Comparison of ENCODE assay signal across 17 cellular contexts in the genomic region with DNA sequence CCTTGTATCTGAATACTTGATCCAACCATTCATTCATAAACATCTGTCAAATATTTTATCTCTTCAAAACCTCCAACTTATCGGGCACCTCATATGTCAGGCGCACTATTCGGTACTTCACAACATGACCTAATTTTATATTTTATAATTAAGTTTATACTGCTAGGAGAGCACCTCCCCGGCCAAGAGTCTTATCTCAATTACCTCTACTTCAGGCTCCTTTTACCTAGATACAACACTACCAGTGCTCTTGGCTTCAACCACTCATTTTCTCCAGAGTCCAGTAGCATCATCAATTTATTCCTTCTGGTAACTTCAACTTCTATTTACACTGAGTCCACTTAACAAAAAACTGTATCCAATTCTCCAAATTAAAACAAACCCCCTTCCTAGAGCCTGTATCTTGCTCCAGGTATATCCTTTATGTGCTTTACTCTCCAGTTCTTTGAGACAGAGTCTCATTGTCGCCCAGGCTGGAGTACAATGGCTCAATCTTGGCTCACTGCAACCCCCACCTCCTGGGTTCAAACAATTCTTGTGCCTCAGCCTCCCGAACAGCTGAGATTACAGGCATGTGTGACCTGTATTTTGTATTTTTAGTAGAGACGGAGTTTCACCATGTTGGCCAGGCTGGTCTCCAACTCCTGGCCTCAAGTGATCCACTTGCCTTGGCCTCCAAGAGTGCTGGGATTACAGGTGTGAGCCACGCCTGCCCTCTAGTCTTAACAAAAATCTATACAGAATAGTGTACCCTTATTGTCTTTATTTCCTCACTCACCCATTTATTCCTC. TPM values are rescaled to one million over a fixed set of nuclear protein-coding genes. Genes with fewer than 3 reads are reported as not detected.
A peak's percentile ranks its signal among the peaks of the same experiment; 100 is the strongest.
DNase-seq lines count a peak whose midpoint lies in the region; ATAC-seq and TF ChIP-seq lines count a peak whose summit lies in the region.
"Had no signal": no experiment of that assay in that cellular context is flagged by ENCODE, and none has a peak within 500 bp of the region (broad histone marks: within the 10 kb centered on the region; RNA-seq: fewer than 3 reads in every experiment).

No MANE protein-coding gene starts in this region.

- WGBS in trophoblast cell (ENCODE audit: extremely low coverage, insufficient coverage, insufficient read length), result no CpG with 5 or more reads among the region's 8 CpGs

- no peak overlapping the region for H3K18ac ChIP-seq in trophoblast cell (ENCODE audit: low read length)

- peak overlapping the region in 4 of 7 donors; percentile 0 to 57 (median 34) for H3K27ac Mint-ChIP-seq in CD4-positive, alpha-beta memory T cell
- peak overlapping the region; percentile 62 to 76 for H3K27ac Mint-ChIP-seq in effector memory CD8-positive, alpha-beta T cell

- POLR2A ChIA-PET in CD4-positive, alpha-beta memory T cell (lab: Charles Lee; ENCODE audit: partially characterized antibody), result no interaction called here

- DNase-seq in Right ventricle myocardium superior (no peak), right atrium auricular region (ENCODE audit: low spot score) (no peak), trophoblast cell (no peak), NCI-H128 (lab: John Stamatoyannopoulos, UW; ENCODE audit: unreplicated experiment) (no peak), SIG-M5 treated with dmso at 0.1 percent for 504 hours (lab: John Stamatoyannopoulos, UW; ENCODE audit: unreplicated experiment) (no peak), cerebellum (ENCODE audit: low spot score) (no peak)
- DNase-seq in CD4-positive, alpha-beta memory T cell, result no peak
- no peak for DNase-seq in effector memory CD8-positive, alpha-beta T cell
- DNase-seq: BE2C; GOT3; KG1; NCI-H1105 treated with DMSO at 0.1 percent for 48 hours; NCI-H1694 treated with DMSO at 0.1 percent for 48 hours; NCI-H510A; NCI-H748 treated with DMSO at 0.1 percent for 48 hours; NK-92 treated with Interleukin-12 subunit alpha and Interleukin-12 subunit beta, amount 100 ng/mL, for 24 hours; SHP77 had no signal

- H3K23ac ChIP-seq in trophoblast cell (ENCODE audit: low read length), result no peak overlapping the region

- H3K9me3 ChIP-seq in right atrium auricular region (no peaks in the 10 kb centered on the region), trophoblast cell (ENCODE audit: insufficient read depth, low read depth, low read length) (no peaks in the 10 kb centered on the region)
- no peaks in the 10 kb centered on the region for H3K9me3 ChIP-seq in CD4-positive, alpha-beta memory T cell (ENCODE audit: control insufficient read depth in 1 of 2, low read length in 2 of 2)
- H3K9me3 ChIP-seq: BE2C had no signal

- no peak for TF ChIP-seq CTCF in right atrium auricular region (IDR thresholded peaks at IDR 0.05)

- H2AK5ac ChIP-seq in trophoblast cell (ENCODE audit: low read length), result no peak overlapping the region

- H3K4me3 Mint-ChIP-seq in CD4-positive, alpha-beta memory T cell, result peak overlapping the region in 1 of 8 donors; percentile 24
- no peak overlapping the region for H3K4me3 Mint-ChIP-seq in effector memory CD8-positive, alpha-beta T cell

- H3K79me2 ChIP-seq in trophoblast cell (ENCODE audit: control insufficient read depth, insufficient read depth, low read length, poor library complexity), result peaks cover 19% of the 10 kb centered on the region

- no peak overlapping the region for H4K8ac ChIP-seq in trophoblast cell (ENCODE audit: low read depth, low read length)

- no peak overlapping the region for H4K91ac ChIP-seq in trophoblast cell (ENCODE audit: low read depth, low read length)

- H3K4me1 Mint-ChIP-seq in CD4-positive, alpha-beta memory T cell, result peaks cover 36 to 61% (median 51%) of the 10 kb centered on the region in 4 donors
- peaks cover 32 to 65% of the 10 kb centered on the region in 2 donors for H3K4me1 Mint-ChIP-seq in effector memory CD8-positive, alpha-beta T cell (ENCODE audit: low read depth in 2 of 2)

- H3K27me3 ChIP-seq in right atrium auricular region (no peaks in the 10 kb centered on the region), trophoblast cell (ENCODE audit: insufficient read depth, low read length) (no peaks in the 10 kb centered on the region)
- H3K27me3 ChIP-seq in CD4-positive, alpha-beta memory T cell (ENCODE audit: insufficient read depth, low read length), result no peaks in the 10 kb centered on the region
- H3K27me3 ChIP-seq: BE2C had no signal

- no peak overlapping the region for H3K9ac ChIP-seq in trophoblast cell (ENCODE audit: low read length)

- H3K27ac ChIP-seq in right atrium auricular region (no peak overlapping the region), trophoblast cell (ENCODE audit: low read depth, low read length) (no peak overlapping the region)
- H3K27ac ChIP-seq in CD4-positive, alpha-beta memory T cell (ENCODE audit: low read depth, low read length), result no peak overlapping the region

- no peaks in the 10 kb centered on the region for H3K36me3 ChIP-seq in right atrium auricular region
- H3K36me3 ChIP-seq in CD4-positive, alpha-beta memory T cell (ENCODE audit: insufficient read depth, low read length), result no peaks in the 10 kb centered on the region
- peaks cover 1 to 8% of the 10 kb centered on the region in 2 experiments for H3K36me3 ChIP-seq in trophoblast cell (ENCODE audit: control insufficient read depth in 1 of 2, insufficient read depth in 2 of 2, low read length in 2 of 2)
- H3K36me3 ChIP-seq: BE2C had no signal

- H4K12ac ChIP-seq in trophoblast cell (ENCODE audit: low read depth, low read length), result no peak overlapping the region

- no peak overlapping the region for H3K14ac ChIP-seq in trophoblast cell (ENCODE audit: low read length)

- H2BK120ac ChIP-seq in trophoblast cell (ENCODE audit: insufficient read depth, low read length, poor library complexity), result no peak overlapping the region

- intact Hi-C loops in Right ventricle myocardium superior (cut with DNase I), result no loop called here
- intact Hi-C loops in CD4-positive, alpha-beta memory T cell (cut with micrococcal nuclease), result no loop called here

- peak overlapping the region; percentile 67 for H3K4ac ChIP-seq in trophoblast cell (ENCODE audit: low read depth, low read length)

- no peak overlapping the region for H2AFZ ChIP-seq in trophoblast cell (ENCODE audit: insufficient read depth, low read length, poor library complexity)

- no peaks in the 10 kb centered on the region for H3K27me3 Mint-ChIP-seq in CD4-positive, alpha-beta memory T cell
- H3K27me3 Mint-ChIP-seq in effector memory CD8-positive, alpha-beta T cell, result no peaks in the 10 kb centered on the region

- CTCF ChIA-PET in CD4-positive, alpha-beta memory T cell (lab: Charles Lee; ENCODE audit: partially characterized antibody), result no interaction called here

- no peak overlapping the region for H2BK5ac ChIP-seq in trophoblast cell (ENCODE audit: low read depth, low read length, poor library complexity)

- peak; percentile 49 for ATAC-seq in Right ventricle myocardium superior (ENCODE audit: poor library complexity)
- ATAC-seq in effector memory CD8-positive, alpha-beta T cell (replicated peaks), result no peak

- peaks cover 1% of the 10 kb centered on the region for H3K79me1 ChIP-seq in trophoblast cell (ENCODE audit: low read length)

- H3K4me3 ChIP-seq in right atrium auricular region (no peak overlapping the region), trophoblast cell (ENCODE audit: low read depth, low read length) (no peak overlapping the region)
- H3K4me3 ChIP-seq in CD4-positive, alpha-beta memory T cell (ENCODE audit: low read length in 2 of 2), result no peak overlapping the region

- H3K4me1 ChIP-seq in right atrium auricular region, result peaks cover 0 to 49% of the 10 kb centered on the region in 2 donors
- H3K4me1 ChIP-seq in CD4-positive, alpha-beta memory T cell (ENCODE audit: insufficient read depth, low read length), result peaks cover 41% of the 10 kb centered on the region
- no peaks in the 10 kb centered on the region for H3K4me1 ChIP-seq in trophoblast cell (ENCODE audit: control insufficient read depth in 1 of 2, insufficient read depth in 2 of 2, low read length in 2 of 2)
- H3K4me1 ChIP-seq: BE2C had no signal

- peaks cover 7 to 21% of the 10 kb centered on the region in 2 donors for H3K36me3 Mint-ChIP-seq in CD4-positive, alpha-beta memory T cell
- peaks cover 12% of the 10 kb centered on the region for H3K36me3 Mint-ChIP-seq in effector memory CD8-positive, alpha-beta T cell (ENCODE audit: insufficient read depth)

- no peak overlapping the region for H3K4me2 ChIP-seq in trophoblast cell (ENCODE audit: low read length)

- H2BK12ac ChIP-seq in trophoblast cell (ENCODE audit: low read length), result no peak overlapping the region

- H3K9me3 Mint-ChIP-seq in CD4-positive, alpha-beta memory T cell, result peaks cover 0 to 1% (median 0%) of the 10 kb centered on the region in 8 donors
- H3K9me3 Mint-ChIP-seq in effector memory CD8-positive, alpha-beta T cell, result no peaks in the 10 kb centered on the region

RNA-seq across cellular contexts. Expression of a gene that starts 18.8 kb away (rescaled TPM):
- total RNA-seq in Right ventricle myocardium superior, result 72.6 TPM
- total RNA-seq in right atrium auricular region, result 100 to 1,000 TPM in 1 of 2 donors, 10 to 100 TPM in 1; 77.3 to 106 TPM
- total RNA-seq in CD4-positive, alpha-beta memory T cell, result 100 to 1,000 TPM; 175 to 187 TPM
- 100 to 1,000 TPM in 1 of 2 donors, 10 to 100 TPM in 1; 88.8 to 147 TPM for polyA plus RNA-seq in CD4-positive, alpha-beta memory T cell
- polyA plus RNA-seq in trophoblast cell (2013), result 69.1 and 73.8 TPM in 2 replicates
- total RNA-seq in cerebellum, result 71.7 TPM

RNA-seq across cellular contexts. Expression of a gene that starts 20.5 kb away (rescaled TPM):
- total RNA-seq in Right ventricle myocardium superior (22.1 TPM), right atrium auricular region (10 to 100 TPM; 27.7 to 38.2 TPM), cerebellum (19.8 TPM)
- total RNA-seq in CD4-positive, alpha-beta memory T cell, result 10 to 100 TPM; 26.1 to 26.7 TPM
- polyA plus RNA-seq in CD4-positive, alpha-beta memory T cell, result 10 to 100 TPM; 36.1 to 42.5 TPM
- polyA plus RNA-seq in trophoblast cell (2013), result 41.7 and 42.5 TPM in 2 replicates

RNA-seq across cellular contexts. Expression of a gene that starts 43.7 kb away (rescaled TPM):
- 1.0 TPM for total RNA-seq in Right ventricle myocardium superior
- total RNA-seq in right atrium auricular region, result under 1 TPM; 0.39 to 0.52 TPM
- total RNA-seq in CD4-positive, alpha-beta memory T cell, result 1 to 10 TPM; 7.6 to 8.3 TPM
- polyA plus RNA-seq in CD4-positive, alpha-beta memory T cell, result under 1 TPM in 1 of 2 donors, not detected in 1; 0.25 TPM
- polyA plus RNA-seq in trophoblast cell (2013), result 0.49 and 0.54 TPM in 2 replicates
- 1.00 TPM for total RNA-seq in cerebellum
